ENCODE assay signal across 1 cellular context in the genomic region with DNA sequence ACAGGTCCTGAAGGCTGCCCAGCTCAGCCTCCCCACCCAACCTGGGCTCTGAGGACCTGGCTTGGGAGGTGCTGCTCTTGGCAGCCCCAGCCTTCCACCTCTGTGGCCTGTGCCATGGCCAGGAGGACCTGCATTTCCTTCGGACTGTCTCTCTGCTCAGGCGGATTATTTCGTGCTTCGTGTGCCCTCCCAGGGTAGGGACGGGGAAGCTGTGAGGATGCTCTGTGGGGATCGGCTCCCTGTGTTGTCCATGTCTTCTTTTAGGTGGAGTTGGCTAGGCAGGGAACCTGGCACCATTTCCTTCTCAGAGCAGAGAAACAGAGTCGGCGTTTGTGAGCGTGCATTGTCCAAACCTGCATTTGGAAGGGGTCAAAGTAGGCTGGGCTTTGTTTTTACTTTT.
A peak's percentile ranks its signal among the peaks of the same experiment; 100 is the strongest.
TF ChIP-seq lines count a peak whose summit lies in the region.

No MANE protein-coding gene starts in this region.

TF ChIP-seq in K562, 482 proteins besides CTCF, POLR2A, EP300 and RAD21:
- TF ChIP-seq, protein P1, sequence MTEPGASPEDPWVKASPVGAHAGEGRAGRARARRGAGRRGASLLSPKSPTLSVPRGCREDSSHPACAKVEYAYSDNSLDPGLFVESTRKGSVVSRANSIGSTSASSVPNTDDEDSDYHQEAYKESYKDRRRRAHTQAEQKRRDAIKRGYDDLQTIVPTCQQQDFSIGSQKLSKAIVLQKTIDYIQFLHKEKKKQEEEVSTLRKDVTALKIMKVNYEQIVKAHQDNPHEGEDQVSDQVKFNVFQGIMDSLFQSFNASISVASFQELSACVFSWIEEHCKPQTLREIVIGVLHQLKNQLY (CRISPR knock-in tag; conservative IDR thresholded peaks at IDR 0.05) = peak in 1 of 2 experiments; percentile 94; a peak in 2 of 4 replicates
- no peak for TF ChIP-seq ZNF140 (CRISPR knock-in tag; IDR thresholded peaks at IDR 0.05)
